Comparison of ENCODE assay signal across 2 cellular contexts in the genomic region with DNA sequence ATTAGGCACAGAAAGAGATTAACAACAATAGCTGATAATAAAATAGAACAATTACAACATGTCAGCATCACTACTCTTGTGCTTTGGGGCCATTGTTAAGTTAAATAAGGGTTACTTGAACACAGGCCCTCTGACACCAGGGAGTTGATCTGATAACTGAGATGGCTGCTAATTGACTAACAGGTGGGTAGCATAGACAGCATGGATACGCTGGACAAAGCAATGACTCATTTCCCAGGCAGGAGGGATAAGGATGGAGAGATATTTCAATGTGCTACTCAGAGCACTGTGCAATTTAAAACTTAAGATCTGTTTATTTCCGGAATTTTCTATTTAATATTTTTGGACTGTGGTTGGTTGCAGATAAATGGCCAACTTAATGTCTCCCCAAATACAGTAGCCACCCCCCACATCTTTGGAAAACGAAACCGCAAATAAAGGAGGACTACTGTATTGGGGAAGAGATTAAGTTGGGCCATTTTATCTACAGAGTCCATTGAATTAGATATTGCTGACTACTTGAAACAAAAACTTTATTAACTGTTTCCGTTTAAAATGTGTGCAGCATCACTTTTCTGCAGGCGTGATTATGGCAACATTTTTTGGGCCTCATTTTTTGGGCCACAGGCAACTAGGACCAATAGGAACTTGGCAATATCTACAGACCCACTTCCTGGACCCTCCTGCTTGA.
TF ChIP-seq lines count a peak whose summit lies in the region.

No MANE protein-coding gene starts in this region.

TF ChIP-seq in GM23338, 12 proteins besides CTCF, POLR2A, EP300 and RAD21 (continued from another document and continues in another):
- TF ChIP-seq, protein P1, sequence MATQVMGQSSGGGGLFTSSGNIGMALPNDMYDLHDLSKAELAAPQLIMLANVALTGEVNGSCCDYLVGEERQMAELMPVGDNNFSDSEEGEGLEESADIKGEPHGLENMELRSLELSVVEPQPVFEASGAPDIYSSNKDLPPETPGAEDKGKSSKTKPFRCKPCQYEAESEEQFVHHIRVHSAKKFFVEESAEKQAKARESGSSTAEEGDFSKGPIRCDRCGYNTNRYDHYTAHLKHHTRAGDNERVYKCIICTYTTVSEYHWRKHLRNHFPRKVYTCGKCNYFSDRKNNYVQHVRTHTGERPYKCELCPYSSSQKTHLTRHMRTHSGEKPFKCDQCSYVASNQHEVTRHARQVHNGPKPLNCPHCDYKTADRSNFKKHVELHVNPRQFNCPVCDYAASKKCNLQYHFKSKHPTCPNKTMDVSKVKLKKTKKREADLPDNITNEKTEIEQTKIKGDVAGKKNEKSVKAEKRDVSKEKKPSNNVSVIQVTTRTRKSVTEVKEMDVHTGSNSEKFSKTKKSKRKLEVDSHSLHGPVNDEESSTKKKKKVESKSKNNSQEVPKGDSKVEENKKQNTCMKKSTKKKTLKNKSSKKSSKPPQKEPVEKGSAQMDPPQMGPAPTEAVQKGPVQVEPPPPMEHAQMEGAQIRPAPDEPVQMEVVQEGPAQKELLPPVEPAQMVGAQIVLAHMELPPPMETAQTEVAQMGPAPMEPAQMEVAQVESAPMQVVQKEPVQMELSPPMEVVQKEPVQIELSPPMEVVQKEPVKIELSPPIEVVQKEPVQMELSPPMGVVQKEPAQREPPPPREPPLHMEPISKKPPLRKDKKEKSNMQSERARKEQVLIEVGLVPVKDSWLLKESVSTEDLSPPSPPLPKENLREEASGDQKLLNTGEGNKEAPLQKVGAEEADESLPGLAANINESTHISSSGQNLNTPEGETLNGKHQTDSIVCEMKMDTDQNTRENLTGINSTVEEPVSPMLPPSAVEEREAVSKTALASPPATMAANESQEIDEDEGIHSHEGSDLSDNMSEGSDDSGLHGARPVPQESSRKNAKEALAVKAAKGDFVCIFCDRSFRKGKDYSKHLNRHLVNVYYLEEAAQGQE (IDR thresholded peaks at IDR 0.05; ENCODE audit: unreplicated experiment) = no peak
- TF ChIP-seq, protein P2, sequence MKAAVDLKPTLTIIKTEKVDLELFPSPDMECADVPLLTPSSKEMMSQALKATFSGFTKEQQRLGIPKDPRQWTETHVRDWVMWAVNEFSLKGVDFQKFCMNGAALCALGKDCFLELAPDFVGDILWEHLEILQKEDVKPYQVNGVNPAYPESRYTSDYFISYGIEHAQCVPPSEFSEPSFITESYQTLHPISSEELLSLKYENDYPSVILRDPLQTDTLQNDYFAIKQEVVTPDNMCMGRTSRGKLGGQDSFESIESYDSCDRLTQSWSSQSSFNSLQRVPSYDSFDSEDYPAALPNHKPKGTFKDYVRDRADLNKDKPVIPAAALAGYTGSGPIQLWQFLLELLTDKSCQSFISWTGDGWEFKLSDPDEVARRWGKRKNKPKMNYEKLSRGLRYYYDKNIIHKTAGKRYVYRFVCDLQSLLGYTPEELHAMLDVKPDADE (IDR thresholded peaks at IDR 0.05) = no peak
- TF ChIP-seq EZH2phosphoT487 (IDR thresholded peaks at IDR 0.05; ENCODE audit: unreplicated experiment) = no peak
- no peak for TF ChIP-seq STAT1 (IDR thresholded peaks at IDR 0.05; ENCODE audit: unreplicated experiment)
- no peak for TF ChIP-seq NANOG (IDR thresholded peaks at IDR 0.05; ENCODE audit: borderline replicate concordance)
- no peak for TF ChIP-seq EZH2 (IDR thresholded peaks at IDR 0.05; ENCODE audit: low read depth, unreplicated experiment)
- no peak for TF ChIP-seq ZNF114 (CRISPR knock-in tag; IDR thresholded peaks at IDR 0.05)
- TF ChIP-seq POLR2AphosphoS5 (IDR thresholded peaks at IDR 0.05; ENCODE audit: low read depth) = no peak

TF ChIP-seq in K562, 482 proteins besides CTCF, POLR2A, EP300 and RAD21 (continued from another document and continues in another):
- TF ChIP-seq GATA2 (CRISPR knock-in tag; IDR thresholded peaks at IDR 0.05) = 0 out of 2 replicates have a peak, but pooled peaks have one; percentile 7
- TF ChIP-seq, protein P3, sequence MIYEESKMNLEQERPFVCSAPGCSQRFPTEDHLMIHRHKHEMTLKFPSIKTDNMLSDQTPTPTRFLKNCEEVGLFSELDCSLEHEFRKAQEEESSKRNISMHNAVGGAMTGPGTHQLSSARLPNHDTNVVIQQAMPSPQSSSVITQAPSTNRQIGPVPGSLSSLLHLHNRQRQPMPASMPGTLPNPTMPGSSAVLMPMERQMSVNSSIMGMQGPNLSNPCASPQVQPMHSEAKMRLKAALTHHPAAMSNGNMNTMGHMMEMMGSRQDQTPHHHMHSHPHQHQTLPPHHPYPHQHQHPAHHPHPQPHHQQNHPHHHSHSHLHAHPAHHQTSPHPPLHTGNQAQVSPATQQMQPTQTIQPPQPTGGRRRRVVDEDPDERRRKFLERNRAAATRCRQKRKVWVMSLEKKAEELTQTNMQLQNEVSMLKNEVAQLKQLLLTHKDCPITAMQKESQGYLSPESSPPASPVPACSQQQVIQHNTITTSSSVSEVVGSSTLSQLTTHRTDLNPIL (CRISPR knock-in tag; IDR thresholded peaks at IDR 0.05) = no peak
- peak; percentile 53 for TF ChIP-seq CCNT2 (IDR thresholded peaks at IDR 0.05; ENCODE audit: borderline replicate concordance, extremely low read depth, insufficient read length, low read depth, low read length)
- TF ChIP-seq BRCA1 (IDR thresholded peaks at IDR 0.05) = no peak
- TF ChIP-seq BRCA1 (CRISPR knock-in tag; IDR thresholded peaks at IDR 0.05) = no peak
- no peak for TF ChIP-seq CREB1 (IDR thresholded peaks at IDR 0.05)
- TF ChIP-seq CREB1 (CRISPR knock-in tag; IDR thresholded peaks at IDR 0.05) = no peak
- TF ChIP-seq TFAM (CRISPR knock-in tag; conservative IDR thresholded peaks at IDR 0.05) = no peak
- TF ChIP-seq, protein P4, sequence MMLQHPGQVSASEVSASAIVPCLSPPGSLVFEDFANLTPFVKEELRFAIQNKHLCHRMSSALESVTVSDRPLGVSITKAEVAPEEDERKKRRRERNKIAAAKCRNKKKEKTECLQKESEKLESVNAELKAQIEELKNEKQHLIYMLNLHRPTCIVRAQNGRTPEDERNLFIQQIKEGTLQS (IDR thresholded peaks at IDR 0.05) = peak; percentile 85
- TF ChIP-seq, protein P4 (CRISPR knock-in tag; conservative IDR thresholded peaks at IDR 0.05) = no peak
- no peak for TF ChIP-seq LEF1 (IDR thresholded peaks at IDR 0.05)
- TF ChIP-seq TAL1 (IDR thresholded peaks at IDR 0.05) = peak; percentile 67
- TF ChIP-seq CBFA2T3 (IDR thresholded peaks at IDR 0.05) = peak; percentile 89
- TF ChIP-seq NFIC (IDR thresholded peaks at IDR 0.05) = 0 out of 2 replicates have a peak, but pooled peaks have one; percentile 18
- TF ChIP-seq, protein P5, sequence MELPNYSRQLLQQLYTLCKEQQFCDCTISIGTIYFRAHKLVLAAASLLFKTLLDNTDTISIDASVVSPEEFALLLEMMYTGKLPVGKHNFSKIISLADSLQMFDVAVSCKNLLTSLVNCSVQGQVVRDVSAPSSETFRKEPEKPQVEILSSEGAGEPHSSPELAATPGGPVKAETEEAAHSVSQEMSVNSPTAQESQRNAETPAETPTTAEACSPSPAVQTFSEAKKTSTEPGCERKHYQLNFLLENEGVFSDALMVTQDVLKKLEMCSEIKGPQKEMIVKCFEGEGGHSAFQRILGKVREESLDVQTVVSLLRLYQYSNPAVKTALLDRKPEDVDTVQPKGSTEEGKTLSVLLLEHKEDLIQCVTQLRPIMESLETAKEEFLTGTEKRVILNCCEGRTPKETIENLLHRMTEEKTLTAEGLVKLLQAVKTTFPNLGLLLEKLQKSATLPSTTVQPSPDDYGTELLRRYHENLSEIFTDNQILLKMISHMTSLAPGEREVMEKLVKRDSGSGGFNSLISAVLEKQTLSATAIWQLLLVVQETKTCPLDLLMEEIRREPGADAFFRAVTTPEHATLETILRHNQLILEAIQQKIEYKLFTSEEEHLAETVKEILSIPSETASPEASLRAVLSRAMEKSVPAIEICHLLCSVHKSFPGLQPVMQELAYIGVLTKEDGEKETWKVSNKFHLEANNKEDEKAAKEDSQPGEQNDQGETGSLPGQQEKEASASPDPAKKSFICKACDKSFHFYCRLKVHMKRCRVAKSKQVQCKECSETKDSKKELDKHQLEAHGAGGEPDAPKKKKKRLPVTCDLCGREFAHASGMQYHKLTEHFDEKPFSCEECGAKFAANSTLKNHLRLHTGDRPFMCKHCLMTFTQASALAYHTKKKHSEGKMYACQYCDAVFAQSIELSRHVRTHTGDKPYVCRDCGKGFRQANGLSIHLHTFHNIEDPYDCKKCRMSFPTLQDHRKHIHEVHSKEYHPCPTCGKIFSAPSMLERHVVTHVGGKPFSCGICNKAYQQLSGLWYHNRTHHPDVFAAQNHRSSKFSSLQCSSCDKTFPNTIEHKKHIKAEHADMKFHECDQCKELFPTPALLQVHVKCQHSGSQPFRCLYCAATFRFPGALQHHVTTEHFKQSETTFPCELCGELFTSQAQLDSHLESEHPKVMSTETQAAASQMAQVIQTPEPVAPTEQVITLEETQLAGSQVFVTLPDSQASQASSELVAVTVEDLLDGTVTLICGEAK (IDR thresholded peaks at IDR 0.05) = peak; percentile 91
- TF ChIP-seq, protein P5 (CRISPR knock-in tag; IDR thresholded peaks at IDR 0.05) = peak; percentile 94
- no peak for TF ChIP-seq ARNT (IDR thresholded peaks at IDR 0.05)
- TF ChIP-seq TBL1XR1 (IDR thresholded peaks at IDR 0.05; ENCODE audit: low read length in 2 of 2) = peak in 1 of 2 experiments; percentile 67; a peak in 1 of 4 replicates
- TF ChIP-seq ZKSCAN3 (CRISPR knock-in tag; IDR thresholded peaks at IDR 0.05) = no peak
- no peak for TF ChIP-seq ZNF217 (CRISPR knock-in tag; IDR thresholded peaks at IDR 0.05)
- no peak for TF ChIP-seq NFATC3 (IDR thresholded peaks at IDR 0.05)
- TF ChIP-seq, protein P6, sequence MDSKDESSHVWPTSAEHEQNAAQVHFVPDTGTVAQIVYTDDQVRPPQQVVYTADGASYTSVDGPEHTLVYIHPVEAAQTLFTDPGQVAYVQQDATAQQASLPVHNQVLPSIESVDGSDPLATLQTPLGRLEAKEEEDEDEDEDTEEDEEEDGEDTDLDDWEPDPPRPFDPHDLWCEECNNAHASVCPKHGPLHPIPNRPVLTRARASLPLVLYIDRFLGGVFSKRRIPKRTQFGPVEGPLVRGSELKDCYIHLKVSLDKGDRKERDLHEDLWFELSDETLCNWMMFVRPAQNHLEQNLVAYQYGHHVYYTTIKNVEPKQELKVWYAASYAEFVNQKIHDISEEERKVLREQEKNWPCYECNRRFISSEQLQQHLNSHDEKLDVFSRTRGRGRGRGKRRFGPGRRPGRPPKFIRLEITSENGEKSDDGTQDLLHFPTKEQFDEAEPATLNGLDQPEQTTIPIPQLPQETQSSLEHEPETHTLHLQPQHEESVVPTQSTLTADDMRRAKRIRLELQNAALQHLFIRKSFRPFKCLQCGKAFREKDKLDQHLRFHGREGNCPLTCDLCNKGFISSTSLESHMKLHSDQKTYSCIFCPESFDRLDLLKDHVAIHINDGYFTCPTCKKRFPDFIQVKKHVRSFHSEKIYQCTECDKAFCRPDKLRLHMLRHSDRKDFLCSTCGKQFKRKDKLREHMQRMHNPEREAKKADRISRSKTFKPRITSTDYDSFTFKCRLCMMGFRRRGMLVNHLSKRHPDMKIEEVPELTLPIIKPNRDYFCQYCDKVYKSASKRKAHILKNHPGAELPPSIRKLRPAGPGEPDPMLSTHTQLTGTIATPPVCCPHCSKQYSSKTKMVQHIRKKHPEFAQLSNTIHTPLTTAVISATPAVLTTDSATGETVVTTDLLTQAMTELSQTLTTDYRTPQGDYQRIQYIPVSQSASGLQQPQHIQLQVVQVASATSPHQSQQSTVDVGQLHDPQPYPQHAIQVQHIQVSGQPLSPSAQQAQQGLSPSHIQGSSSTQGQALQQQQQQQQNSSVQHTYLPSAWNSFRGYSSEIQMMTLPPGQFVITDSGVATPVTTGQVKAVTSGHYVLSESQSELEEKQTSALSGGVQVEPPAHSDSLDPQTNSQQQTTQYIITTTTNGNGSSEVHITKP (IDR thresholded peaks at IDR 0.05; ENCODE audit: partially characterized antibody) = no peak
- TF ChIP-seq, protein P7, sequence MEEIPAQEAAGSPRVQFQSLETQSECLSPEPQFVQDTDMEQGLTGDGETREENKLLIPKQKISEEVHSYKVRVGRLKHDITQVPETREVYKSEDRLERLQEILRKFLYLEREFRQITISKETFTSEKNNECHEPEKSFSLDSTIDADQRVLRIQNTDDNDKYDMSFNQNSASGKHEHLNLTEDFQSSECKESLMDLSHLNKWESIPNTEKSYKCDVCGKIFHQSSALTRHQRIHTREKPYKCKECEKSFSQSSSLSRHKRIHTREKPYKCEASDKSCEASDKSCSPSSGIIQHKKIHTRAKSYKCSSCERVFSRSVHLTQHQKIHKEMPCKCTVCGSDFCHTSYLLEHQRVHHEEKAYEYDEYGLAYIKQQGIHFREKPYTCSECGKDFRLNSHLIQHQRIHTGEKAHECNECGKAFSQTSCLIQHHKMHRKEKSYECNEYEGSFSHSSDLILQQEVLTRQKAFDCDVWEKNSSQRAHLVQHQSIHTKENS (CRISPR knock-in tag; IDR thresholded peaks at IDR 0.05) = no peak
- TF ChIP-seq CBFA2T2 (conservative IDR thresholded peaks at IDR 0.05) = peak; percentile 77
- TF ChIP-seq, protein P8, sequence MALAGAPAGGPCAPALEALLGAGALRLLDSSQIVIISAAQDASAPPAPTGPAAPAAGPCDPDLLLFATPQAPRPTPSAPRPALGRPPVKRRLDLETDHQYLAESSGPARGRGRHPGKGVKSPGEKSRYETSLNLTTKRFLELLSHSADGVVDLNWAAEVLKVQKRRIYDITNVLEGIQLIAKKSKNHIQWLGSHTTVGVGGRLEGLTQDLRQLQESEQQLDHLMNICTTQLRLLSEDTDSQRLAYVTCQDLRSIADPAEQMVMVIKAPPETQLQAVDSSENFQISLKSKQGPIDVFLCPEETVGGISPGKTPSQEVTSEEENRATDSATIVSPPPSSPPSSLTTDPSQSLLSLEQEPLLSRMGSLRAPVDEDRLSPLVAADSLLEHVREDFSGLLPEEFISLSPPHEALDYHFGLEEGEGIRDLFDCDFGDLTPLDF (CRISPR knock-in tag; IDR thresholded peaks at IDR 0.05) = no peak
- TF ChIP-seq RCOR1 (IDR thresholded peaks at IDR 0.05; ENCODE audit: borderline replicate concordance in 1 of 2, low read depth in 2 of 2, low read length in 2 of 2) = peak in 1 of 2 experiments; percentile 89; a peak in 2 of 4 replicates
